11 cellular contexts compared by ENCODE assay signal in the genomic region with DNA sequence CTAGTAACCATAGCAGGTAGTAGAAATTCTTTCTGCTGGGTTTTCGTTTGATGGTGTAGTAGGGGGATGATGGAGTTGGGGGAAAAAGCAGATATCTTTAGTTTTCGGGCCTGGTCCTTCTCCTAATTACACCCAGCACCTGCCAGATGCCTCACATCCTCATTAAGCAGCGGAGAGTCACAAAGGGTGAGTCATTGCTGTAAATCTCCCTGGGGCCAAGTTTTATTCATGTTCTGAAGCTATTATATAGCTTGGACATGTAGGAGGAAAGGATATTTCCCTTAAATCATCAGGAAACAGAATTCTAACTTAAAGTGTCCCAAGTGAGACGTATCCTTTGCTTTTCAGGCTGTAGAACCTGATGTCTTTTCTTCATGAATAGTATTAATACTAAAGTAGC. TPM values are rescaled to one million over a fixed set of nuclear protein-coding genes. Genes with fewer than 3 reads are reported as not detected.
DNase-seq lines count a peak whose midpoint lies in the region; ATAC-seq and TF ChIP-seq lines count a peak whose summit lies in the region.
"Had no signal": no experiment of that assay in that cellular context is flagged by ENCODE, and none has a peak within 500 bp of the region (broad histone marks: within the 10 kb centered on the region; RNA-seq: fewer than 3 reads in every experiment).

No MANE protein-coding gene starts in this region.

- DNase-seq in Caki2 (ENCODE audit: low read depth) = peak; percentile 34
- DNase-seq in IMR-90 = peak; percentile 62
- DNase-seq in WTC11 (ENCODE audit: low spot score) = no peak
- DNase-seq in kidney tubule cell (ENCODE audit: low spot score) = peak; percentile 52
- no peak for DNase-seq in Kasumi-1 (lab: John Stamatoyannopoulos, UW)
- DNase-seq in activated CD4-positive, alpha-beta T cell treated with anti-CD3 and anti-CD28 coated beads, Interleukin-2, amount 10 ng/mL, durations not matched to agents 7 days and 5 days = no peak
- no peak for DNase-seq in DMS153 treated with DMSO at 0.1 percent for 48 hours (lab: John Stamatoyannopoulos, UW; ENCODE audit: unreplicated experiment)
- DNase-seq: KG1 had no signal

- H3K56ac ChIP-seq in IMR-90 (ENCODE audit: extremely low read depth, insufficient read depth, low read length) = no peak overlapping the region

- H2BK5ac ChIP-seq in IMR-90 (ENCODE audit: low read depth, low read length, poor library complexity, severe bottlenecking) = no peak overlapping the region

- no peak overlapping the region for H2BK120ac ChIP-seq in IMR-90 (ENCODE audit: low read depth, low read length)

- no peaks in the 10 kb centered on the region for H3K9me3 ChIP-seq in IMR-90 (ENCODE audit: control insufficient read depth, insufficient read depth, low read length)

- H3K79me1 ChIP-seq in IMR-90 (ENCODE audit: low read depth in 1 of 2, low read length in 2 of 2) = peaks cover 4 to 10% of the 10 kb centered on the region in 2 experiments; a peak in 3 of 4 replicates

- H3K4me3 ChIP-seq in IMR-90 (ENCODE audit: insufficient read depth, low read depth, low read length) = no peak overlapping the region

- H3K4me1 Mint-ChIP-seq in WTC11 = peaks cover 34% of the 10 kb centered on the region
- peaks cover 28% of the 10 kb centered on the region for H3K4me1 Mint-ChIP-seq in activated CD4-positive, alpha-beta T cell treated with anti-CD3 and anti-CD28 coated beads, Interleukin-2, amount 10 ng/mL, durations not matched to agents 7 days and 5 days

- TF ChIP-seq RAD21 in IMR-90 (IDR thresholded peaks at IDR 0.05; ENCODE audit: low read length) = no peak

- no peak overlapping the region for H3K4ac ChIP-seq in IMR-90 (ENCODE audit: low read depth, low read length)

- WGBS in IMR-90 (ENCODE audit: extremely low coverage in 2 of 2, insufficient read length in 1 of 2), 2 experiments = no CpG with 5 or more reads among the region's 4 CpGs

- no peaks in the 10 kb centered on the region for H3K36me3 ChIP-seq in IMR-90 (ENCODE audit: control insufficient read depth, insufficient read depth, low read length)

- H3K27ac Mint-ChIP-seq in WTC11 = peak overlapping the region; percentile 28
- H3K27ac Mint-ChIP-seq in activated CD4-positive, alpha-beta T cell treated with anti-CD3 and anti-CD28 coated beads, Interleukin-2, amount 10 ng/mL, durations not matched to agents 7 days and 5 days = no peak overlapping the region

- H3K4me1 ChIP-seq in IMR-90 (ENCODE audit: control insufficient read depth, insufficient read depth, low read length) = peaks cover 4% of the 10 kb centered on the region

- H3K23ac ChIP-seq in IMR-90 (ENCODE audit: low read depth, low read length) = no peak overlapping the region

- no peak overlapping the region for H4K5ac ChIP-seq in IMR-90 (ENCODE audit: low read depth, low read length)

- no peak overlapping the region for H3K18ac ChIP-seq in IMR-90 (ENCODE audit: low read depth, low read length)

- H4K20me1 ChIP-seq in IMR-90 (ENCODE audit: insufficient read depth, low read length) = no peaks in the 10 kb centered on the region

- no peak overlapping the region for H3K14ac ChIP-seq in IMR-90 (replicated peaks; ENCODE audit: low read depth, low read length)

- H3K9me3 Mint-ChIP-seq in WTC11 = no peaks in the 10 kb centered on the region
- H3K9me3 Mint-ChIP-seq in activated CD4-positive, alpha-beta T cell treated with anti-CD3 and anti-CD28 coated beads, Interleukin-2, amount 10 ng/mL, durations not matched to agents 7 days and 5 days = no peaks in the 10 kb centered on the region

- H4K91ac ChIP-seq in IMR-90 (ENCODE audit: insufficient read depth, low read depth, low read length) = no peak overlapping the region

- CTCF ChIA-PET in IMR-90 (lab: Yijun Ruan, JAX) (interaction anchor here (1.4 to 2.9 kb wide), 2 partner anchors 32 to 155 kb away, joined by 3 to 30 read pairs; no protein-coding TSS in a partner anchor), WTC11 (lab: Charles Lee) (interaction anchor here (0.8 to 2.6 kb wide), 8 partner anchors 17 to 269 kb away, joined by 3 to 41 read pairs (median 6); no protein-coding TSS in a partner anchor)
- CTCF ChIA-PET in activated CD4-positive, alpha-beta T cell treated with anti-CD3 and anti-CD28 coated beads, Interleukin-2, amount 10 ng/mL, durations not matched to agents 7 days and 5 days (lab: Charles Lee) = interaction anchor here (1.0 to 3.3 kb wide), 4 partner anchors 19 to 36 kb away, joined by 3 to 38 read pairs (median 6); no protein-coding TSS in a partner anchor

- no peak overlapping the region for H3K4me3 Mint-ChIP-seq in WTC11
- no peak overlapping the region for H3K4me3 Mint-ChIP-seq in activated CD4-positive, alpha-beta T cell treated with anti-CD3 and anti-CD28 coated beads, Interleukin-2, amount 10 ng/mL, durations not matched to agents 7 days and 5 days

- H3K9ac ChIP-seq in IMR-90 (ENCODE audit: low read depth, low read length) = no peak overlapping the region

- ATAC-seq in IMR-90 (ENCODE audit: low read depth) (no peak), WTC11 (no peak), HG03196 (IDR thresholded peaks at IDR 0.05; ENCODE audit: unreplicated experiment) (no peak)
- ATAC-seq: activated CD4-positive, CD25-positive, alpha-beta regulatory T cell treated with anti-CD3 and anti-CD28 coated beads, Interleukin-2, amount 50 U/mL, for 24 hours had no signal

- H4K8ac ChIP-seq in IMR-90 (ENCODE audit: low read depth in 2 of 2, low read length in 2 of 2) = no peak overlapping the region

- H2BK20ac ChIP-seq in IMR-90 (ENCODE audit: low read depth, low read length) = no peak overlapping the region

- no peak overlapping the region for H3K27ac ChIP-seq in IMR-90 (ENCODE audit: insufficient read depth, low read length)

- TF ChIP-seq CTCF in IMR-90 (conservative IDR thresholded peaks at IDR 0.05; ENCODE audit: low read depth, low read length) (no peak), WTC11 (IDR thresholded peaks at IDR 0.05) (no peak)

- H3K4me2 ChIP-seq in IMR-90 (ENCODE audit: low read depth, low read length) = no peak overlapping the region

- H2AK5ac ChIP-seq in IMR-90 (ENCODE audit: low read depth, low read length) = no peak overlapping the region

- no peak overlapping the region for H2AFZ ChIP-seq in IMR-90 (replicated peaks; ENCODE audit: low read length, poor library complexity)

- H2BK15ac ChIP-seq in IMR-90 (ENCODE audit: low read depth, low read length) = no peak overlapping the region

- no peaks in the 10 kb centered on the region for H3K27me3 Mint-ChIP-seq in WTC11 (ENCODE audit: low read depth)
- H3K27me3 Mint-ChIP-seq in activated CD4-positive, alpha-beta T cell treated with anti-CD3 and anti-CD28 coated beads, Interleukin-2, amount 10 ng/mL, durations not matched to agents 7 days and 5 days = no peaks in the 10 kb centered on the region

- POLR2A ChIA-PET in IMR-90 (lab: Charles Lee; ENCODE audit: unreplicated experiment) = no interaction called here
- POLR2A ChIA-PET in WTC11 (lab: Charles Lee) = interaction anchor here (0.6 kb wide), 1 partner anchor 122 kb away, joined by 3 read pairs; no protein-coding TSS in a partner anchor
- POLR2A ChIA-PET in activated CD4-positive, alpha-beta T cell treated with anti-CD3 and anti-CD28 coated beads, Interleukin-2, amount 10 ng/mL, durations not matched to agents 7 days and 5 days (lab: Charles Lee) = no interaction called here

- no peaks in the 10 kb centered on the region for H3K27me3 ChIP-seq in IMR-90 (ENCODE audit: control insufficient read depth, insufficient read depth, low read length)

- H2AK9ac ChIP-seq in IMR-90 (replicated peaks; ENCODE audit: low read depth, low read length, poor library complexity) = no peak overlapping the region

- in situ Hi-C loops in Caki2 (cut with HindIII; ENCODE audit: low pct_unique_long_range_greater_than_20kb, low sequenced_read_pairs) (no loop called here), IMR-90 (cut with MboI; ENCODE audit: low sequenced_read_pairs) (loop anchor here (5.0 kb wide), 1 partner anchor 35 kb away; no protein-coding TSS in a partner anchor)

- no peak for TF ChIP-seq POLR2A in IMR-90 (IDR thresholded peaks at IDR 0.05; ENCODE audit: low read depth, low read length)

- H3K9me1 ChIP-seq in IMR-90 (ENCODE audit: insufficient read depth, low read length) = no peaks in the 10 kb centered on the region; the same call in 1 of the 2 replicates

- BruUV-seq in IMR-90 (replicated peaks; lab: Mats Ljungman, UMichigan) = no TSS peak

- dilution Hi-C loops in IMR-90 (cut with HindIII; ENCODE audit: low sequenced_read_pairs, unreplicated experiment) = no loop called here

- intact Hi-C loops in IMR-90 (cut with micrococcal nuclease) = loop anchor here (5.0 kb wide), 1 partner anchor 215 kb away; no protein-coding TSS in a partner anchor

- H3K36me3 Mint-ChIP-seq in WTC11 = no peaks in the 10 kb centered on the region
- H3K36me3 Mint-ChIP-seq in activated CD4-positive, alpha-beta T cell treated with anti-CD3 and anti-CD28 coated beads, Interleukin-2, amount 10 ng/mL, durations not matched to agents 7 days and 5 days (ENCODE audit: low read depth) = no peaks in the 10 kb centered on the region

RNA-seq across cellular contexts. Expression of a gene that starts 4.9 kb away (rescaled TPM):
- total RNA-seq in Caki2 (2014; rRNA removed; shearing (Covaris generic); ENCODE audit: low replicate concordance) = 23.0 and 26.5 TPM in 2 replicates
- total RNA-seq in IMR-90 (2012; rRNA removed) (37.3 and 44.2 TPM in 2 replicates), WTC11 (2021) (23.6 to 26.4 TPM (median 23.7 TPM) in 3 replicates)
- 32.2 and 35.6 TPM in 2 replicates for polyA plus RNA-seq in IMR-90 (2012; rRNA removed)
- 14.7 and 15.9 TPM in 2 replicates for polyA plus RNA-seq in IMR-90 (2012; cell fraction: cytosol; rRNA removed)
- polyA plus RNA-seq in IMR-90 (2012; cell fraction: nucleus; rRNA removed; ENCODE audit: low replicate concordance) = 15.0 and 44.7 TPM in 2 replicates
- total RNA-seq in activated CD4-positive, alpha-beta T cell treated with anti-CD3 and anti-CD28 coated beads, Interleukin-2, amount 10 ng/mL, durations not matched to agents 7 days and 5 days = 10 to 100 TPM; 38.0 to 39.4 TPM

RNA-seq across cellular contexts. Expression of a gene that starts 11.0 kb away (rescaled TPM):
- not detected in 2 replicates for total RNA-seq in Caki2 (2014; rRNA removed; shearing (Covaris generic); ENCODE audit: low replicate concordance)
- total RNA-seq in IMR-90 (2012; rRNA removed) (0.28 and 0.36 TPM in 2 replicates), WTC11 (2021) (0.09 TPM in 2 of 3 replicates, not detected in the other)
- 0.31 and 0.42 TPM in 2 replicates for polyA plus RNA-seq in IMR-90 (2012; rRNA removed)
- 0.29 and 0.34 TPM in 2 replicates for polyA plus RNA-seq in IMR-90 (2012; cell fraction: cytosol; rRNA removed)
- 0.07 and 0.08 TPM in 2 replicates for polyA plus RNA-seq in IMR-90 (2012; cell fraction: nucleus; rRNA removed; ENCODE audit: low replicate concordance)
- total RNA-seq in activated CD4-positive, alpha-beta T cell treated with anti-CD3 and anti-CD28 coated beads, Interleukin-2, amount 10 ng/mL, durations not matched to agents 7 days and 5 days = 1 to 10 TPM; 5.4 to 5.9 TPM
- total RNA-seq: glomerular endothelial cell had no signal

RNA-seq across cellular contexts. Expression of a gene that starts 44.7 kb away (rescaled TPM):
- 2.6 and 5.8 TPM in 2 replicates for total RNA-seq in Caki2 (2014; rRNA removed; shearing (Covaris generic); ENCODE audit: low replicate concordance)
- total RNA-seq in IMR-90 (2012; rRNA removed) (3.0 and 3.9 TPM in 2 replicates), WTC11 (2021) (10.3 to 12.7 TPM (median 10.4 TPM) in 3 replicates)
- 8.4 and 8.5 TPM in 2 replicates for polyA plus RNA-seq in IMR-90 (2012; rRNA removed)
- 2.5 and 5.1 TPM in 2 replicates for polyA plus RNA-seq in IMR-90 (2012; cell fraction: cytosol; rRNA removed)
- 12.8 and 13.4 TPM in 2 replicates for polyA plus RNA-seq in IMR-90 (2012; cell fraction: nucleus; rRNA removed; ENCODE audit: low replicate concordance)
- 10 to 100 TPM; 21.4 to 22.5 TPM for total RNA-seq in activated CD4-positive, alpha-beta T cell treated with anti-CD3 and anti-CD28 coated beads, Interleukin-2, amount 10 ng/mL, durations not matched to agents 7 days and 5 days

RNA-seq across cellular contexts. Expression of a gene that starts 46.2 kb away (rescaled TPM):
- not detected in 2 replicates for total RNA-seq in Caki2 (2014; rRNA removed; shearing (Covaris generic); ENCODE audit: low replicate concordance)
- total RNA-seq in IMR-90 (2012; rRNA removed) (0.28 TPM in 1 of 2 replicates, not detected in the other), WTC11 (2021) (0.44 to 0.62 TPM in 2 of 3 replicates, not detected in the other)
- polyA plus RNA-seq in IMR-90 (2012; rRNA removed) = 0.29 and 0.44 TPM in 2 replicates
- polyA plus RNA-seq in IMR-90 (2012; cell fraction: cytosol; rRNA removed) = not detected in 2 replicates
- polyA plus RNA-seq in IMR-90 (2012; cell fraction: nucleus; rRNA removed; ENCODE audit: low replicate concordance) = 0.67 and 3.9 TPM in 2 replicates
- total RNA-seq in activated CD4-positive, alpha-beta T cell treated with anti-CD3 and anti-CD28 coated beads, Interleukin-2, amount 10 ng/mL, durations not matched to agents 7 days and 5 days = under 1 TPM in 1 of 2 experiments, not detected in 1; 0.19 TPM
- total RNA-seq: glomerular endothelial cell had no signal

Comparison
In these comparisons a context has a peak if more than half of its experiments do, and no peak if none do; other contexts are left out.
1. DNase-seq: peak in Caki2 (single experiment), IMR-90 (single experiment) and kidney tubule cell (single experiment); none in WTC11 (single experiment), Kasumi-1 (0 of 2), activated CD4-positive, alpha-beta T cell treated with anti-CD3 and anti-CD28 coated beads, Interleukin-2, amount 10 ng/mL, durations not matched to agents 7 days and 5 days (single experiment) and DMS153 treated with DMSO at 0.1 percent for 48 hours (single experiment).